Comparison of ENCODE assay signal across 1 cellular context in genomic region chr1:24295547-24295946, GRCh38.
TF ChIP-seq lines count a peak whose summit lies in the region.

No MANE protein-coding gene starts in this region.

TF ChIP-seq in GM23338, 12 proteins besides CTCF, POLR2A, EP300 and RAD21 (continued from another document):
- no peak for TF ChIP-seq ZNF462 (CRISPR knock-in tag; IDR thresholded peaks at IDR 0.05)
- TF ChIP-seq REST (IDR thresholded peaks at IDR 0.05; ENCODE audit: unreplicated experiment), result no peak
- no peak for TF ChIP-seq CREB1 (CRISPR knock-in tag; IDR thresholded peaks at IDR 0.05; ENCODE audit: low read depth)
- TF ChIP-seq EZH2 (IDR thresholded peaks at IDR 0.05; ENCODE audit: low read depth, unreplicated experiment), result no peak
- no peak for TF ChIP-seq NANOG (IDR thresholded peaks at IDR 0.05; ENCODE audit: borderline replicate concordance)
- TF ChIP-seq JUNB (IDR thresholded peaks at IDR 0.05; ENCODE audit: unreplicated experiment), result no peak
- TF ChIP-seq, protein P1, sequence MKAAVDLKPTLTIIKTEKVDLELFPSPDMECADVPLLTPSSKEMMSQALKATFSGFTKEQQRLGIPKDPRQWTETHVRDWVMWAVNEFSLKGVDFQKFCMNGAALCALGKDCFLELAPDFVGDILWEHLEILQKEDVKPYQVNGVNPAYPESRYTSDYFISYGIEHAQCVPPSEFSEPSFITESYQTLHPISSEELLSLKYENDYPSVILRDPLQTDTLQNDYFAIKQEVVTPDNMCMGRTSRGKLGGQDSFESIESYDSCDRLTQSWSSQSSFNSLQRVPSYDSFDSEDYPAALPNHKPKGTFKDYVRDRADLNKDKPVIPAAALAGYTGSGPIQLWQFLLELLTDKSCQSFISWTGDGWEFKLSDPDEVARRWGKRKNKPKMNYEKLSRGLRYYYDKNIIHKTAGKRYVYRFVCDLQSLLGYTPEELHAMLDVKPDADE (IDR thresholded peaks at IDR 0.05), result no peak
- TF ChIP-seq EZH2phosphoT487 (IDR thresholded peaks at IDR 0.05; ENCODE audit: unreplicated experiment), result no peak
TF ChIP-seq in GM23338: peak in this region for 0.
